In genomic region chr12:14258468-14258947, GRCh38 we compare ENCODE assay signal across 8 cellular contexts.
DNase-seq lines count a peak whose midpoint lies in the region; ATAC-seq and TF ChIP-seq lines count a peak whose summit lies in the region.

No MANE protein-coding gene starts in this region.

- intact Hi-C loops in sciatic nerve (cut with DNase I), result no loop called here

- DNase-seq in RWPE2 (ENCODE audit: low spot score), result no peak
- DNase-seq in foreskin keratinocyte, result no peak
- no peak for DNase-seq in sciatic nerve (ENCODE audit: low spot score)
- DNase-seq in NCI-H2227 (lab: John Stamatoyannopoulos, UW; ENCODE audit: unreplicated experiment), result no peak
- DNase-seq in NCI-H345 treated with DMSO at 0.1 percent for 48 hours (lab: John Stamatoyannopoulos, UW; ENCODE audit: unreplicated experiment), result no peak
- no peak for DNase-seq in stimulated activated CD4-positive, alpha-beta T cell treated with anti-CD3 and anti-CD28 coated beads, Interleukin-2, amount 100 ng/mL, for 24 hours

- peak overlapping the region; percentile 60 for H3K4me2 ChIP-seq in DOHH2 (ENCODE audit: low read length)

- no peaks in the 10 kb centered on the region for H4K20me1 ChIP-seq in DOHH2 (ENCODE audit: control insufficient read depth, insufficient read depth, low read depth, low read length)

- peaks cover 10% of the 10 kb centered on the region for H3F3A ChIP-seq in DOHH2 (ENCODE audit: control insufficient read depth, insufficient read depth)

- H3K36me3 ChIP-seq in DOHH2 (ENCODE audit: control insufficient read depth, low read length) (peaks cover 26% of the 10 kb centered on the region), RWPE2 (ENCODE audit: low read depth) (no peaks in the 10 kb centered on the region)

- no peaks in the 10 kb centered on the region for H3K79me2 ChIP-seq in DOHH2 (ENCODE audit: control insufficient read depth, low read length)

- H3K9me2 ChIP-seq in DOHH2 (replicated peaks; ENCODE audit: control insufficient read depth, low read length), result no peaks in the 10 kb centered on the region

- H3K4me3 ChIP-seq in DOHH2 (ENCODE audit: low read length), result peak overlapping the region; percentile 60
- no peak overlapping the region for H3K4me3 ChIP-seq in RWPE2 (ENCODE audit: severe bottlenecking)

- H3K27ac ChIP-seq in DOHH2 (ENCODE audit: low read depth, low read length) (peak overlapping the region; percentile 90), RWPE2 (ENCODE audit: poor library complexity, severe bottlenecking) (peak overlapping the region; percentile 90), foreskin keratinocyte (peak overlapping the region; percentile 88)

- TF ChIP-seq CTCF in DOHH2 (IDR thresholded peaks at IDR 0.05; ENCODE audit: low read depth, low read length, poor library complexity, severe bottlenecking) (no peak), RWPE2 (IDR thresholded peaks at IDR 0.05; ENCODE audit: poor library complexity, severe bottlenecking) (no peak), foreskin keratinocyte (conservative IDR thresholded peaks at IDR 0.05) (no peak)

- no peak for ATAC-seq in RWPE2 (ENCODE audit: low read depth)
- no peak for ATAC-seq in foreskin keratinocyte
- peak; percentile 2 for ATAC-seq in sciatic nerve
- no peak for ATAC-seq in HG03097 (IDR thresholded peaks at IDR 0.05; ENCODE audit: low FRiP score, unreplicated experiment)

- H3K4me1 ChIP-seq in DOHH2 (ENCODE audit: control insufficient read depth, low read length) (peaks cover 47% of the 10 kb centered on the region), RWPE2 (ENCODE audit: insufficient read depth, poor library complexity, severe bottlenecking) (peaks cover 33% of the 10 kb centered on the region), foreskin keratinocyte (peaks cover 27% of the 10 kb centered on the region)

- H3K9me3 ChIP-seq in DOHH2 (ENCODE audit: control insufficient read depth, insufficient read depth, low read length) (peaks cover 51% of the 10 kb centered on the region), RWPE2 (ENCODE audit: severe bottlenecking) (no peaks in the 10 kb centered on the region)

- H3K27me3 ChIP-seq in DOHH2 (ENCODE audit: control insufficient read depth, low read length), result no peaks in the 10 kb centered on the region
- H3K27me3 ChIP-seq in RWPE2 (ENCODE audit: insufficient read depth, poor library complexity, severe bottlenecking), result no peaks in the 10 kb centered on the region
- no peaks in the 10 kb centered on the region for H3K27me3 ChIP-seq in foreskin keratinocyte
